9 cellular contexts compared by ENCODE assay signal in the genomic region with DNA sequence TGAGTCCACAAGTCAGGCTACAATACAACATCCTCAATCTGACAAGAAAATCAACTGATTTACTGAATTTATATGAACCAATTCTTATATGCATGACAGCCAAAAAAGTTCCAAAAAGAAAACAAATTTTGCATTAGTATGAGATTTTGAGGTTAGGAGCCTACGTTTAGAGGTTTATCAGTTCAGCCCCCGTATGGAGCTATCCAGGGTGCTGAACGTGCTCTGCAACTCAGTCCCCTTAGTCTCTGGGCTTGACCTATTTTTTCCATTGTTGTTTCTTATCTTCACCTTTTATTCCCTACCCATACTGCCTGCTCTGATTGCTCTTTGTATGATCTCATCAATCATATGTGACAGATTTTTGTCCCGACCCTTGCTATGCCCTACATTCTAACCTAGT.
DNase-seq lines count a peak whose midpoint lies in the region; ATAC-seq, FAIRE-seq and TF ChIP-seq lines count a peak whose summit lies in the region.
"Had no signal": no experiment of that assay in that cellular context is flagged by ENCODE, and none has a peak within 500 bp of the region (broad histone marks: within the 10 kb centered on the region; RNA-seq: fewer than 3 reads in every experiment).

No MANE protein-coding gene starts in this region.

- 5% methylated on average over 4 of the region's 4 CpGs for WGBS in liver

- no peaks in the 10 kb centered on the region for H3K27me3 ChIP-seq in adipocyte (replicated peaks; ENCODE audit: control insufficient read depth, insufficient read depth, low read length)
- no peaks in the 10 kb centered on the region for H3K27me3 ChIP-seq in liver (ENCODE audit: control insufficient read depth in 4 of 4, insufficient read depth in 4 of 4, low read length in 3 of 4)

- H3K9ac ChIP-seq in adipocyte (ENCODE audit: low read length), result no peak overlapping the region
- no peak overlapping the region for H3K9ac ChIP-seq in liver (ENCODE audit: low read depth in 1 of 2, low read length in 2 of 2)
- no peak overlapping the region for H3K9ac ChIP-seq in kidney (ENCODE audit: low read length in 2 of 2)

- H3K4me3 ChIP-seq in adipocyte (ENCODE audit: low read length) (no peak overlapping the region), liver (ENCODE audit: low read depth in 1 of 3, low read length in 3 of 3) (no peak overlapping the region), kidney (ENCODE audit: low read length in 2 of 2) (no peak overlapping the region)

- H3K27ac ChIP-seq in liver (ENCODE audit: low read depth in 1 of 2, low read length in 2 of 2) (no peak overlapping the region), kidney (ENCODE audit: low read depth in 2 of 2, low read length in 2 of 2) (no peak overlapping the region)
- H3K27ac ChIP-seq: HL-60 had no signal

- intact Hi-C loops in kidney (cut with DNase I), result no loop called here

- no peak for TF ChIP-seq RAD21 in liver (IDR thresholded peaks at IDR 0.05)

- H3K9me3 ChIP-seq in adipocyte (ENCODE audit: control insufficient read depth, low read length), result peaks cover 5% of the 10 kb centered on the region
- no peaks in the 10 kb centered on the region for H3K9me3 ChIP-seq in liver (ENCODE audit: control insufficient read depth in 4 of 4, low read length in 3 of 4)
- H3K9me3 ChIP-seq in kidney (ENCODE audit: control insufficient read depth in 1 of 2, low read length in 2 of 2), result no peaks in the 10 kb centered on the region

- no peak for ATAC-seq in GM19328 (IDR thresholded peaks at IDR 0.05; ENCODE audit: unreplicated experiment)

- H3K36me3 ChIP-seq in adipocyte (ENCODE audit: control insufficient read depth, insufficient read depth, low read length, severe bottlenecking) (no peaks in the 10 kb centered on the region), liver (ENCODE audit: control insufficient read depth in 4 of 4, insufficient read depth in 3 of 4, low read depth in 1 of 4, low read length in 3 of 4) (no peaks in the 10 kb centered on the region), kidney (ENCODE audit: control insufficient read depth in 1 of 2, insufficient read depth in 2 of 2, low read length in 2 of 2) (no peaks in the 10 kb centered on the region)

- TF ChIP-seq CTCF in GM10266 (IDR thresholded peaks at IDR 0.05; ENCODE audit: control insufficient read depth, insufficient read depth, low read depth, missing control alignments) (no peak), liver (IDR thresholded peaks at IDR 0.05; ENCODE audit: low read depth, low read length, missing input control) (no peak), kidney (IDR thresholded peaks at IDR 0.05; ENCODE audit: borderline replicate concordance, extremely low read depth, insufficient read depth) (no peak)

- no peak for FAIRE-seq in kidney (lab: Jason Lieb, UNC)

- H3K4me1 ChIP-seq in adipocyte (ENCODE audit: control insufficient read depth, insufficient read depth, low read length) (no peaks in the 10 kb centered on the region), liver (ENCODE audit: control insufficient read depth in 4 of 4, insufficient read depth in 4 of 4, low read length in 3 of 4) (no peaks in the 10 kb centered on the region), kidney (ENCODE audit: control insufficient read depth in 1 of 2, insufficient read depth in 1 of 2, low read depth in 1 of 2, low read length in 2 of 2) (no peaks in the 10 kb centered on the region)

- DNase-seq in GM10266 (ENCODE audit: extremely low spot score) (peak; percentile 12), KBM-7 (peak; percentile 29), adipocyte (ENCODE audit: low read depth) (peak; percentile 31), kidney (no peak), NCI-H128 (lab: John Stamatoyannopoulos, UW; ENCODE audit: unreplicated experiment) (no peak), NCI-H1417 (lab: John Stamatoyannopoulos, UW) (no peak)

- in situ Hi-C loops in KBM-7 (cut with MboI; ENCODE audit: low pct_unique_long_range_greater_than_20kb, low sequenced_read_pairs), result no loop called here

TF ChIP-seq in liver, 16 proteins besides CTCF, POLR2A, EP300 and RAD21:
- TF ChIP-seq SP1 (IDR thresholded peaks at IDR 0.05) (no peak), FOXA1 (IDR thresholded peaks at IDR 0.05) (no peak), FOXA2 (IDR thresholded peaks at IDR 0.05) (no peak), EGR1 (IDR thresholded peaks at IDR 0.05; ENCODE audit: low read depth in 2 of 2) (no peak), TAF1 (conservative IDR thresholded peaks at IDR 0.05) (no peak)
- TF ChIP-seq, protein P1, sequence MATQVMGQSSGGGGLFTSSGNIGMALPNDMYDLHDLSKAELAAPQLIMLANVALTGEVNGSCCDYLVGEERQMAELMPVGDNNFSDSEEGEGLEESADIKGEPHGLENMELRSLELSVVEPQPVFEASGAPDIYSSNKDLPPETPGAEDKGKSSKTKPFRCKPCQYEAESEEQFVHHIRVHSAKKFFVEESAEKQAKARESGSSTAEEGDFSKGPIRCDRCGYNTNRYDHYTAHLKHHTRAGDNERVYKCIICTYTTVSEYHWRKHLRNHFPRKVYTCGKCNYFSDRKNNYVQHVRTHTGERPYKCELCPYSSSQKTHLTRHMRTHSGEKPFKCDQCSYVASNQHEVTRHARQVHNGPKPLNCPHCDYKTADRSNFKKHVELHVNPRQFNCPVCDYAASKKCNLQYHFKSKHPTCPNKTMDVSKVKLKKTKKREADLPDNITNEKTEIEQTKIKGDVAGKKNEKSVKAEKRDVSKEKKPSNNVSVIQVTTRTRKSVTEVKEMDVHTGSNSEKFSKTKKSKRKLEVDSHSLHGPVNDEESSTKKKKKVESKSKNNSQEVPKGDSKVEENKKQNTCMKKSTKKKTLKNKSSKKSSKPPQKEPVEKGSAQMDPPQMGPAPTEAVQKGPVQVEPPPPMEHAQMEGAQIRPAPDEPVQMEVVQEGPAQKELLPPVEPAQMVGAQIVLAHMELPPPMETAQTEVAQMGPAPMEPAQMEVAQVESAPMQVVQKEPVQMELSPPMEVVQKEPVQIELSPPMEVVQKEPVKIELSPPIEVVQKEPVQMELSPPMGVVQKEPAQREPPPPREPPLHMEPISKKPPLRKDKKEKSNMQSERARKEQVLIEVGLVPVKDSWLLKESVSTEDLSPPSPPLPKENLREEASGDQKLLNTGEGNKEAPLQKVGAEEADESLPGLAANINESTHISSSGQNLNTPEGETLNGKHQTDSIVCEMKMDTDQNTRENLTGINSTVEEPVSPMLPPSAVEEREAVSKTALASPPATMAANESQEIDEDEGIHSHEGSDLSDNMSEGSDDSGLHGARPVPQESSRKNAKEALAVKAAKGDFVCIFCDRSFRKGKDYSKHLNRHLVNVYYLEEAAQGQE (IDR thresholded peaks at IDR 0.05), result peak; percentile 99

Comparison
In these comparisons a context has a peak if more than half of its experiments do, and no peak if none do; other contexts are left out.
1. DNase-seq: peak in GM10266 (single experiment), KBM-7 (single experiment) and adipocyte (single experiment); none in kidney (single experiment), NCI-H128 (single experiment) and NCI-H1417 (0 of 3).